Comparison of ENCODE assay signal across 22 cellular contexts in the genomic region with DNA sequence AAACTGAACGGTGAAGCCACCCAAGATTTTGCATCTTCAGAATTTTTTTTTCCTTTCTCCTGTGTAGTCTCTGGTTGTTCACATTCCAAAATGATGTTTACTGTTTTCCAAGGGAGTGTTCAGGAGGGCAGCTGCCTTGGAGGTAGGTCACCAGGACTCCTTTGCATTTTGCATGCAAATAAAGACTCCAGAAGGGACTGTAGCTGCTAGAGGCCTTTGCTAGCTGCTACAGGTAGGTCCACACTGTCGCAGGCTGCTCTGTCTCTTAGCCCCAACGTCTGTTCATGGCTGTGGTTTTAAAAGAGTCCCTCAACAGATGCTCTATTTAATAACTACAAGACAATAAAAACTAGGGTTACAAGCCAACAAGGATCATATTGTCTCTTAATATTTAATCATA. TPM values are rescaled to one million over a fixed set of nuclear protein-coding genes. Genes with fewer than 3 reads are reported as not detected.
A peak's percentile ranks its signal among the peaks of the same experiment; 100 is the strongest.
DNase-seq lines count a peak whose midpoint lies in the region; ATAC-seq, FAIRE-seq and TF ChIP-seq lines count a peak whose summit lies in the region.
"Had no signal": no experiment of that assay in that cellular context is flagged by ENCODE, and none has a peak within 500 bp of the region (broad histone marks: within the 10 kb centered on the region; RNA-seq: fewer than 3 reads in every experiment).

No MANE protein-coding gene starts in this region.

- H3K36me3 Mint-ChIP-seq in activated CD8-positive, alpha-beta T cell treated with anti-CD3 and anti-CD28 coated beads for 36 hours (ENCODE audit: low read depth), result peaks cover 92% of the 10 kb centered on the region
- peaks cover 94% of the 10 kb centered on the region for H3K36me3 Mint-ChIP-seq in activated CD8-positive, alpha-beta T cell treated with anti-CD3 and anti-CD28 coated beads, Interleukin-2, amount 10 ng/mL, durations not matched to agents 7 days and 5 days (ENCODE audit: low read depth)
- H3K36me3 Mint-ChIP-seq in endodermal cell (ENCODE audit: low read depth), result peaks cover 83% of the 10 kb centered on the region
- H3K36me3 Mint-ChIP-seq in activated naive CD4-positive, alpha-beta T cell treated with anti-CD3 and anti-CD28 coated beads, Interleukin-2, amount 10 ng/mL, durations not matched to agents 7 days and 5 days, result peaks cover 92% of the 10 kb centered on the region

- no peak for TF ChIP-seq CTCF in activated CD8-positive, alpha-beta T cell treated with anti-CD3 and anti-CD28 coated beads for 36 hours (IDR thresholded peaks at IDR 0.05)
- no peak for TF ChIP-seq CTCF in endodermal cell (conservative IDR thresholded peaks at IDR 0.05)
- TF ChIP-seq CTCF in D721Med (IDR thresholded peaks at IDR 0.05; ENCODE audit: insufficient read depth, missing control alignments), result no peak
- no peak for TF ChIP-seq CTCF in right atrium auricular region (IDR thresholded peaks at IDR 0.05)

- 76% methylated on average over 3 of the region's 3 CpGs; no CpG with 5 or more reads in 1 of the 2 experiments for whole genome bisulfite sequencing in endodermal cell (ENCODE audit: insufficient coverage in 1 of 2, insufficient read length in 1 of 2), 2 experiments

- H3K9me3 Mint-ChIP-seq in activated CD8-positive, alpha-beta T cell treated with anti-CD3 and anti-CD28 coated beads for 36 hours, result no peaks in the 10 kb centered on the region
- H3K9me3 Mint-ChIP-seq in activated CD8-positive, alpha-beta T cell treated with anti-CD3 and anti-CD28 coated beads, Interleukin-2, amount 10 ng/mL, durations not matched to agents 7 days and 5 days (ENCODE audit: insufficient read depth), result peaks cover 5% of the 10 kb centered on the region
- H3K9me3 Mint-ChIP-seq in endodermal cell, result peaks cover 5% of the 10 kb centered on the region
- H3K9me3 Mint-ChIP-seq in activated naive CD4-positive, alpha-beta T cell treated with anti-CD3 and anti-CD28 coated beads, Interleukin-2, amount 10 ng/mL, durations not matched to agents 7 days and 5 days, result peaks cover 1% of the 10 kb centered on the region

- H3K9me3 ChIP-seq in endodermal cell (ENCODE audit: control insufficient read depth, low read length) (peaks cover 9% of the 10 kb centered on the region), right atrium auricular region (no peaks in the 10 kb centered on the region)
- H3K9me3 ChIP-seq: BLaER1, tibial nerve had no signal

- H3K27ac ChIP-seq in endodermal cell (ENCODE audit: low read depth, low read length) (no peak overlapping the region), right atrium auricular region (no peak overlapping the region)
- H3K27ac ChIP-seq: BLaER1, brain microvascular endothelial cell, tibial nerve had no signal

- POLR2A ChIA-PET in activated CD8-positive, alpha-beta T cell treated with anti-CD3 and anti-CD28 coated beads for 36 hours (lab: Charles Lee), result no interaction called here
- POLR2A ChIA-PET in activated CD8-positive, alpha-beta T cell treated with anti-CD3 and anti-CD28 coated beads, Interleukin-2, amount 10 ng/mL, durations not matched to agents 7 days and 5 days (lab: Charles Lee), result interaction anchor here (0.6 kb wide), 1 partner anchor 89 kb away, joined by 4 read pairs; no protein-coding TSS in a partner anchor

- H3K4me1 ChIP-seq in endodermal cell (ENCODE audit: control insufficient read depth, insufficient read depth, low read length), result peaks cover 15% of the 10 kb centered on the region
- H3K4me1 ChIP-seq in right atrium auricular region, result no peaks in the 10 kb centered on the region

- no peak overlapping the region for H3K9ac ChIP-seq in endodermal cell (ENCODE audit: extremely low read depth, low read length, poor library complexity, severe bottlenecking)
- H3K9ac ChIP-seq: BLaER1 had no signal

- no peak for ATAC-seq in activated CD8-positive, alpha-beta T cell treated with anti-CD3 and anti-CD28 coated beads for 36 hours
- ATAC-seq in activated CD8-positive, alpha-beta T cell treated with anti-CD3 and anti-CD28 coated beads, Interleukin-2, amount 10 ng/mL, durations not matched to agents 7 days and 5 days, result no peak
- ATAC-seq: Right ventricle myocardium inferior had no signal

- CTCF ChIA-PET in activated CD8-positive, alpha-beta T cell treated with anti-CD3 and anti-CD28 coated beads for 36 hours (lab: Charles Lee), result interaction anchor here (1.2 kb wide), 1 partner anchor 181 kb away, joined by 3 read pairs; no protein-coding TSS in a partner anchor
- CTCF ChIA-PET in activated CD8-positive, alpha-beta T cell treated with anti-CD3 and anti-CD28 coated beads, Interleukin-2, amount 10 ng/mL, durations not matched to agents 7 days and 5 days (lab: Charles Lee), result no interaction called here
- CTCF ChIA-PET in activated naive CD4-positive, alpha-beta T cell treated with anti-CD3 and anti-CD28 coated beads, Interleukin-2, amount 10 ng/mL, durations not matched to agents 7 days and 5 days (lab: Charles Lee), result no interaction called here

- H3K4me3 ChIP-seq in endodermal cell (ENCODE audit: low read length) (no peak overlapping the region), right atrium auricular region (no peak overlapping the region)
- H3K4me3 ChIP-seq: BLaER1, tibial nerve had no signal

- no peak overlapping the region for H3K4me3 Mint-ChIP-seq in activated CD8-positive, alpha-beta T cell treated with anti-CD3 and anti-CD28 coated beads for 36 hours
- H3K4me3 Mint-ChIP-seq in activated CD8-positive, alpha-beta T cell treated with anti-CD3 and anti-CD28 coated beads, Interleukin-2, amount 10 ng/mL, durations not matched to agents 7 days and 5 days, result no peak overlapping the region
- H3K4me3 Mint-ChIP-seq in endodermal cell, result no peak overlapping the region
- H3K4me3 Mint-ChIP-seq in activated naive CD4-positive, alpha-beta T cell treated with anti-CD3 and anti-CD28 coated beads, Interleukin-2, amount 10 ng/mL, durations not matched to agents 7 days and 5 days, result no peak overlapping the region
- H3K4me3 Mint-ChIP-seq: stimulated activated naive CD8-positive, alpha-beta T cell treated with anti-CD3 and anti-CD28 coated beads, Interleukin-15, Interleukin-2, amounts not matched to agents 100 ng/mL and 50 ng/mL, for 24 hours had no signal

- H3K36me3 ChIP-seq in endodermal cell (ENCODE audit: control insufficient read depth, insufficient read depth, low read length), result peaks cover 50% of the 10 kb centered on the region
- no peaks in the 10 kb centered on the region for H3K36me3 ChIP-seq in right atrium auricular region

- DNase-seq in activated CD8-positive, alpha-beta T cell treated with anti-CD3 and anti-CD28 coated beads for 36 hours, result no peak
- no peak for DNase-seq in activated CD8-positive, alpha-beta T cell treated with anti-CD3 and anti-CD28 coated beads, Interleukin-2, amount 10 ng/mL, durations not matched to agents 7 days and 5 days
- peak; percentile 38 for DNase-seq in NCI-H69 (lab: John Stamatoyannopoulos, UW)
- no peak for DNase-seq in endodermal cell
- DNase-seq in activated naive CD4-positive, alpha-beta T cell treated with anti-CD3 and anti-CD28 coated beads, Interleukin-2, amount 10 ng/mL, durations not matched to agents 7 days and 5 days, result no peak
- DNase-seq in NCI-H1417 treated with DMSO at 0.1 percent for 48 hours (lab: John Stamatoyannopoulos, UW), result no peak
- no peak for DNase-seq in D721Med (ENCODE audit: insufficient read length, low spot score)
- DNase-seq in right atrium auricular region (ENCODE audit: low spot score), result no peak
- DNase-seq: activated gamma-delta T cell treated with Interleukin-2 at 50 U/mL for 16 hours, brain microvascular endothelial cell, HCEC 1CT, mammary epithelial cell, NCI-H146, NCI-H82, small intestine, SW 1271 had no signal

- H3K27me3 ChIP-seq in endodermal cell (ENCODE audit: control insufficient read depth, insufficient read depth, low read length, poor library complexity, severe bottlenecking), result no peaks in the 10 kb centered on the region
- no peaks in the 10 kb centered on the region for H3K27me3 ChIP-seq in right atrium auricular region
- H3K27me3 ChIP-seq: BLaER1, brain microvascular endothelial cell, tibial nerve had no signal

- FAIRE-seq in D721Med (lab: Jason Lieb, UNC), result no peak
- FAIRE-seq: colon, small intestine had no signal

- H3K4me1 Mint-ChIP-seq in activated CD8-positive, alpha-beta T cell treated with anti-CD3 and anti-CD28 coated beads for 36 hours (ENCODE audit: low read depth), result peaks cover 78% of the 10 kb centered on the region
- H3K4me1 Mint-ChIP-seq in activated CD8-positive, alpha-beta T cell treated with anti-CD3 and anti-CD28 coated beads, Interleukin-2, amount 10 ng/mL, durations not matched to agents 7 days and 5 days (ENCODE audit: low read depth), result peaks cover 92% of the 10 kb centered on the region
- peaks cover 78% of the 10 kb centered on the region for H3K4me1 Mint-ChIP-seq in endodermal cell
- peaks cover 81% of the 10 kb centered on the region for H3K4me1 Mint-ChIP-seq in activated naive CD4-positive, alpha-beta T cell treated with anti-CD3 and anti-CD28 coated beads, Interleukin-2, amount 10 ng/mL, durations not matched to agents 7 days and 5 days

- H3K27me3 Mint-ChIP-seq in activated CD8-positive, alpha-beta T cell treated with anti-CD3 and anti-CD28 coated beads for 36 hours, result no peaks in the 10 kb centered on the region
- no peaks in the 10 kb centered on the region for H3K27me3 Mint-ChIP-seq in activated CD8-positive, alpha-beta T cell treated with anti-CD3 and anti-CD28 coated beads, Interleukin-2, amount 10 ng/mL, durations not matched to agents 7 days and 5 days (ENCODE audit: low read depth)
- no peaks in the 10 kb centered on the region for H3K27me3 Mint-ChIP-seq in endodermal cell (ENCODE audit: insufficient read depth)
- no peaks in the 10 kb centered on the region for H3K27me3 Mint-ChIP-seq in activated naive CD4-positive, alpha-beta T cell treated with anti-CD3 and anti-CD28 coated beads, Interleukin-2, amount 10 ng/mL, durations not matched to agents 7 days and 5 days
- H3K27me3 Mint-ChIP-seq: stimulated activated naive CD8-positive, alpha-beta T cell treated with anti-CD3 and anti-CD28 coated beads, Interleukin-15, Interleukin-2, amounts not matched to agents 100 ng/mL and 50 ng/mL, for 24 hours had no signal

- H3K27ac Mint-ChIP-seq in activated CD8-positive, alpha-beta T cell treated with anti-CD3 and anti-CD28 coated beads for 36 hours, result peak overlapping the region; percentile 24
- no peak overlapping the region for H3K27ac Mint-ChIP-seq in activated CD8-positive, alpha-beta T cell treated with anti-CD3 and anti-CD28 coated beads, Interleukin-2, amount 10 ng/mL, durations not matched to agents 7 days and 5 days
- H3K27ac Mint-ChIP-seq in endodermal cell, result peak overlapping the region; percentile 52
- no peak overlapping the region for H3K27ac Mint-ChIP-seq in activated naive CD4-positive, alpha-beta T cell treated with anti-CD3 and anti-CD28 coated beads, Interleukin-2, amount 10 ng/mL, durations not matched to agents 7 days and 5 days
- H3K27ac Mint-ChIP-seq: stimulated activated naive CD8-positive, alpha-beta T cell treated with anti-CD3 and anti-CD28 coated beads, Interleukin-15, Interleukin-2, amounts not matched to agents 100 ng/mL and 50 ng/mL, for 24 hours had no signal

- intact Hi-C loops in activated CD8-positive, alpha-beta T cell treated with anti-CD3 and anti-CD28 coated beads for 36 hours (cut with micrococcal nuclease), result no loop called here

RNA-seq across cellular contexts. Expression of a gene that starts 11.4 kb away (rescaled TPM):
- 10 to 100 TPM; 59.8 to 70.0 TPM for total RNA-seq in activated CD8-positive, alpha-beta T cell treated with anti-CD3 and anti-CD28 coated beads for 36 hours
- total RNA-seq in activated CD8-positive, alpha-beta T cell treated with anti-CD3 and anti-CD28 coated beads, Interleukin-2, amount 10 ng/mL, durations not matched to agents 7 days and 5 days, result 100 to 1,000 TPM; 211 to 219 TPM
- total RNA-seq in endodermal cell (100 to 1,000 TPM; 234 to 273 TPM), right atrium auricular region (10 to 100 TPM; 15.5 to 33.6 TPM)
- 116 TPM for polyA plus RNA-seq in endodermal cell (2013, experiment 1 of 2)
- polyA plus RNA-seq in endodermal cell (2013, experiment 2 of 2), result 98.1 TPM
- total RNA-seq: G401 had no signal

Comparison
In these comparisons a context has a peak if more than half of its experiments do, and no peak if none do; other contexts are left out.
1. H3K27ac Mint-ChIP-seq: peak in activated CD8-positive, alpha-beta T cell treated with anti-CD3 and anti-CD28 coated beads for 36 hours (single experiment) and endodermal cell (single experiment); none in activated CD8-positive, alpha-beta T cell treated with anti-CD3 and anti-CD28 coated beads, Interleukin-2, amount 10 ng/mL, durations not matched to agents 7 days and 5 days (single experiment) and activated naive CD4-positive, alpha-beta T cell treated with anti-CD3 and anti-CD28 coated beads, Interleukin-2, amount 10 ng/mL, durations not matched to agents 7 days and 5 days (single experiment).